In genomic region chr13:96075953-96076543, GRCh38 we compare ENCODE assay signal across 9 cellular contexts. TPM values are rescaled to one million over a fixed set of nuclear protein-coding genes. Genes with fewer than 3 reads are reported as not detected.
DNase-seq lines count a peak whose midpoint lies in the region; FAIRE-seq and TF ChIP-seq lines count a peak whose summit lies in the region.
"Had no signal": no experiment of that assay in that cellular context is flagged by ENCODE, and none has a peak within 500 bp of the region (broad histone marks: within the 10 kb centered on the region; RNA-seq: fewer than 3 reads in every experiment).

No MANE protein-coding gene starts in this region.

- H2AFZ ChIP-seq in PC-9, result no peak overlapping the region
- no peak overlapping the region for H2AFZ ChIP-seq in hepatocyte

- POLR2A ChIA-PET in PC-9 (lab: Charles Lee; ENCODE audit: unreplicated experiment), result no interaction called here

- TF ChIP-seq CTCF in PC-9 (conservative IDR thresholded peaks at IDR 0.05), result peak; percentile 81
- peak; percentile 42 for TF ChIP-seq CTCF in hepatocyte (IDR thresholded peaks at IDR 0.05; ENCODE audit: poor library complexity)

- peak; percentile 45 for DNase-seq in AG20443 (ENCODE audit: low spot score)
- DNase-seq in GM19239 (ENCODE audit: insufficient read length, low spot score), result no peak
- DNase-seq in PC-9, result no peak
- peak; percentile 12 for DNase-seq in hepatocyte (ENCODE audit: low spot score)
- DNase-seq in NCI-H526 treated with DMSO at 0.1 percent for 48 hours (lab: John Stamatoyannopoulos, UW), result no peak
- no peak for DNase-seq in stimulated activated CD4-positive, alpha-beta T cell treated with anti-CD3 and anti-CD28 coated beads, Interleukin-4, amount 100 ng/mL, for 24 hours
- no peak for DNase-seq in NCI-H510A (lab: John Stamatoyannopoulos, UW)
- DNase-seq in GF-D8 (lab: John Stamatoyannopoulos, UW), result no peak
- DNase-seq: H7 had no signal

- peaks cover 12% of the 10 kb centered on the region; the same call in 1 of the 2 replicates for H3K27me3 ChIP-seq in PC-9 (ENCODE audit: insufficient read depth, low read depth)
- H3K27me3 ChIP-seq in hepatocyte, result peaks cover 6% of the 10 kb centered on the region

- intact Hi-C loops in PC-9 (cut with micrococcal nuclease; ENCODE audit: unreplicated experiment), result no loop called here

- H3K9me2 ChIP-seq in PC-9 (ENCODE audit: insufficient read depth) (no peaks in the 10 kb centered on the region), hepatocyte (replicated peaks; ENCODE audit: insufficient read depth) (no peaks in the 10 kb centered on the region)

- FAIRE-seq in GM19239 (lab: Jason Lieb, UNC), result peak; percentile 90

- H4K20me1 ChIP-seq in PC-9 (ENCODE audit: insufficient read depth), result no peaks in the 10 kb centered on the region
- H4K20me1 ChIP-seq in hepatocyte (ENCODE audit: insufficient read depth, poor library complexity, severe bottlenecking), result no peaks in the 10 kb centered on the region

- H3K27ac ChIP-seq in PC-9, result no peak overlapping the region
- H3K27ac ChIP-seq in hepatocyte, result no peak overlapping the region

- H3K36me3 ChIP-seq in PC-9 (ENCODE audit: low read depth) (no peaks in the 10 kb centered on the region), hepatocyte (replicated peaks; ENCODE audit: insufficient read depth, low read depth) (no peaks in the 10 kb centered on the region)

- H3K9me3 ChIP-seq in PC-9 (ENCODE audit: insufficient read depth, low read depth) (no peaks in the 10 kb centered on the region), hepatocyte (ENCODE audit: low read depth) (no peaks in the 10 kb centered on the region)

- H3K79me2 ChIP-seq in PC-9 (ENCODE audit: low read depth) (no peaks in the 10 kb centered on the region), hepatocyte (no peaks in the 10 kb centered on the region)

- H3F3A ChIP-seq in PC-9 (ENCODE audit: insufficient read depth, low read depth), result no peaks in the 10 kb centered on the region

- 68% methylated on average over 3 of the region's 3 CpGs for WGBS in hepatocyte (ENCODE audit: low lambda C conversion rate, missing lambda C conversion rate)

- no TSS peak for BruUV-seq in PC-9 (replicated peaks; lab: Mats Ljungman, UMichigan)

- no peak overlapping the region for H3K4me3 ChIP-seq in PC-9
- H3K4me3 ChIP-seq in hepatocyte, result no peak overlapping the region

- CTCF ChIA-PET in PC-9 (lab: Charles Lee), result no interaction called here

- no peaks in the 10 kb centered on the region for H3K4me1 ChIP-seq in PC-9 (replicated peaks; ENCODE audit: insufficient read depth)
- H3K4me1 ChIP-seq in hepatocyte (ENCODE audit: insufficient read depth), result no peaks in the 10 kb centered on the region

- H3K4me2 ChIP-seq in PC-9 (no peak overlapping the region), hepatocyte (no peak overlapping the region)

RNA-seq across cellular contexts. Expression of gene HS6ST3, which starts 13.9 kb away (rescaled TPM):
- total RNA-seq in PC-9 (2021) (not detected in 2 replicates), hepatocyte (2.2 and 2.4 TPM in 2 replicates)
- 1.7 and 2.7 TPM in 2 replicates for polyA plus RNA-seq in hepatocyte

RNA-seq across cellular contexts. Expression of gene UGGT2, which starts 22.8 kb away (rescaled TPM):
- 27.5 and 27.7 TPM in 2 replicates for total RNA-seq in PC-9 (2021)
- total RNA-seq in hepatocyte, result 59.2 and 60.3 TPM in 2 replicates
- polyA plus RNA-seq in hepatocyte, result 23.6 and 27.1 TPM in 2 replicates

Comparison
In these comparisons a context has a peak if more than half of its experiments do, and no peak if none do; other contexts are left out.
1. DNase-seq: peak in AG20443 (single experiment) and hepatocyte (single experiment); none in GM19239 (single experiment), PC-9 (0 of 2), NCI-H526 treated with DMSO at 0.1 percent for 48 hours (single experiment), stimulated activated CD4-positive, alpha-beta T cell treated with anti-CD3 and anti-CD28 coated beads, Interleukin-4, amount 100 ng/mL, for 24 hours (single experiment), NCI-H510A (single experiment) and GF-D8 (single experiment).